8 cellular contexts compared by ENCODE assay signal in genomic region chr16:22373662-22374310, GRCh38. TPM values are rescaled to one million over a fixed set of nuclear protein-coding genes. Genes with fewer than 3 reads are reported as not detected.
DNase-seq lines count a peak whose midpoint lies in the region; ATAC-seq and TF ChIP-seq lines count a peak whose summit lies in the region.

No MANE protein-coding gene starts in this region.

- peak overlapping the region; percentile 84 for H3K9ac ChIP-seq in PC-3 (ENCODE audit: low read length)

- BruUV-seq in PC-3 (replicated peaks; lab: Mats Ljungman, UMichigan): no TSS peak

- no peak for TF ChIP-seq CTCF in PC-3 (conservative IDR thresholded peaks at IDR 0.05; ENCODE audit: low read depth, low read length)
- TF ChIP-seq CTCF in left ventricle myocardium inferior (IDR thresholded peaks at IDR 0.05; ENCODE audit: borderline replicate concordance): no peak
- no peak for TF ChIP-seq CTCF in retinal pigment epithelial cell (conservative IDR thresholded peaks at IDR 0.05; ENCODE audit: low read depth, low read length)

- peaks cover 3% of the 10 kb centered on the region for H3F3A ChIP-seq in PC-3 (ENCODE audit: low read length, unreplicated experiment)

- no peaks in the 10 kb centered on the region for H3K9me3 Mint-ChIP-seq in activated naive CD4-positive, alpha-beta T cell treated with anti-CD3 and anti-CD28 coated beads, Interleukin-2, amount 50 U/mL, for 72 hours

- peak overlapping the region; percentile 96 to 97 for H3K27ac Mint-ChIP-seq in activated naive CD4-positive, alpha-beta T cell treated with anti-CD3 and anti-CD28 coated beads, Interleukin-2, amount 50 U/mL, for 72 hours

- H3K9me2 ChIP-seq in PC-3 (replicated peaks; ENCODE audit: low read length): no peaks in the 10 kb centered on the region

- POLR2A ChIA-PET in PC-3 (lab: Charles Lee; ENCODE audit: unreplicated experiment): no interaction called here

- H3K27ac ChIP-seq in PC-3 (ENCODE audit: low read length) (no peak overlapping the region), left ventricle myocardium inferior (replicated peaks) (peak overlapping the region; percentile 84)

- ATAC-seq in HG02884 (IDR thresholded peaks at IDR 0.05; ENCODE audit: unreplicated experiment): peak; percentile 10
- ATAC-seq in PC-3: peak; percentile 11; the same call in 1 of the 2 replicates
- ATAC-seq in activated naive CD4-positive, alpha-beta T cell treated with anti-CD3 and anti-CD28 coated beads, Interleukin-2, amount 50 U/mL, for 72 hours: peak; percentile 10 to 11

- intact Hi-C loops in PC-3 (cut with micrococcal nuclease): loop anchor here (1.0 to 10.0 kb wide), 2 partner anchors 14 to 49 kb away; no protein-coding TSS in a partner anchor
- intact Hi-C loops in left ventricle myocardium inferior (cut with micrococcal nuclease): no loop called here

- peak overlapping the region; percentile 90 for H3K4me2 ChIP-seq in PC-3 (ENCODE audit: low read length)

- CTCF ChIA-PET in PC-3 (lab: Charles Lee): no interaction called here

- H2AFZ ChIP-seq in PC-3 (ENCODE audit: low read length): peak overlapping the region; percentile 86

- H3K4me1 ChIP-seq in PC-3 (ENCODE audit: insufficient read depth, low read length) (peaks cover 36% of the 10 kb centered on the region), left ventricle myocardium inferior (peaks cover 60% of the 10 kb centered on the region)

- H4K20me1 ChIP-seq in PC-3 (ENCODE audit: low read length): peaks cover 19% of the 10 kb centered on the region

- H3K79me2 ChIP-seq in PC-3 (ENCODE audit: low read length): peaks cover 53% of the 10 kb centered on the region

- H3K36me3 Mint-ChIP-seq in activated naive CD4-positive, alpha-beta T cell treated with anti-CD3 and anti-CD28 coated beads, Interleukin-2, amount 50 U/mL, for 72 hours: peaks cover 7% of the 10 kb centered on the region in 2 donors

- H3K9me3 ChIP-seq in PC-3 (ENCODE audit: low read length): no peaks in the 10 kb centered on the region
- no peaks in the 10 kb centered on the region for H3K9me3 ChIP-seq in left ventricle myocardium inferior (replicated peaks)

- H3K36me3 ChIP-seq in PC-3 (ENCODE audit: low read depth, low read length) (no peaks in the 10 kb centered on the region), left ventricle myocardium inferior (no peaks in the 10 kb centered on the region)

- H3K4me3 ChIP-seq in PC-3 (ENCODE audit: low read length) (peak overlapping the region; percentile 87), left ventricle myocardium inferior (peak overlapping the region; percentile 89), retinal pigment epithelial cell (ENCODE audit: low read length) (peak overlapping the region; percentile 69)

- DNase-seq in DMS79 treated with DMSO at 0.1 percent for 48 hours (lab: John Stamatoyannopoulos, UW) (peak; percentile 7), DMS79 (lab: John Stamatoyannopoulos, UW) (no peak), PC-3 (no peak), left ventricle myocardium inferior (peak; percentile 48), retinal pigment epithelial cell (ENCODE audit: low read depth) (no peak), midbrain (lab: John Stamatoyannopoulos, UW) (no peak)
- peak; percentile 46 to 61 for DNase-seq in activated naive CD4-positive, alpha-beta T cell treated with anti-CD3 and anti-CD28 coated beads, Interleukin-2, amount 50 U/mL, for 72 hours (ENCODE audit: low spot score in 2 of 2)

- no peaks in the 10 kb centered on the region for H3K27me3 ChIP-seq in PC-3 (ENCODE audit: low read length)
- no peaks in the 10 kb centered on the region for H3K27me3 ChIP-seq in left ventricle myocardium inferior (ENCODE audit: low read depth)

RNA-seq across cellular contexts. Expression of gene CDR2, which starts 0.6 kb away (rescaled TPM):
- total RNA-seq in PC-3 (2014; rRNA removed): 14.1 and 14.7 TPM in 2 replicates
- total RNA-seq in activated naive CD4-positive, alpha-beta T cell treated with anti-CD3 and anti-CD28 coated beads, Interleukin-2, amount 50 U/mL, for 72 hours: 10 to 100 TPM; 26.8 to 44.4 TPM
- total RNA-seq in left ventricle myocardium inferior: 6.8 TPM

Comparison
In these comparisons a context has a peak if more than half of its experiments do, and no peak if none do; other contexts are left out.
1. DNase-seq: peak in DMS79 treated with DMSO at 0.1 percent for 48 hours (single experiment), activated naive CD4-positive, alpha-beta T cell treated with anti-CD3 and anti-CD28 coated beads, Interleukin-2, amount 50 U/mL, for 72 hours (2 of 2) and left ventricle myocardium inferior (single experiment); none in DMS79 (single experiment), PC-3 (single experiment), retinal pigment epithelial cell (single experiment) and midbrain (single experiment).
2. Peak in every context shown above with its lines, with median percentiles within 50 percentile points of each other: ATAC-seq and H3K4me3 ChIP-seq.